30 cellular contexts compared by ENCODE assay signal in genomic region chr14:75471059-75471458, GRCh38. TPM values are rescaled to one million over a fixed set of nuclear protein-coding genes. Genes with fewer than 3 reads are reported as not detected.
DNase-seq lines count a peak whose midpoint lies in the region; ATAC-seq, FAIRE-seq and TF ChIP-seq lines count a peak whose summit lies in the region.
"Had no signal": no experiment of that assay in that cellular context is flagged by ENCODE, and none has a peak within 500 bp of the region (broad histone marks: within the 10 kb centered on the region; RNA-seq: fewer than 3 reads in every experiment).

No MANE protein-coding gene starts in this region.

- H3K4me1 ChIP-seq in breast epithelium, result no peaks in the 10 kb centered on the region
- peaks cover 3 to 53% (median 12%) of the 10 kb centered on the region in 3 donors for H3K4me1 ChIP-seq in gastroesophageal sphincter
- H3K4me1 ChIP-seq in gastrocnemius medialis, result peaks cover 17 to 19% of the 10 kb centered on the region in 2 donors
- H3K4me1 ChIP-seq in neural progenitor cell, result no peaks in the 10 kb centered on the region

- peak overlapping the region; percentile 33 to 66 for H3K27ac ChIP-seq in breast epithelium
- peak overlapping the region in 3 of 4 donors; percentile 71 to 83 (median 77) for H3K27ac ChIP-seq in gastroesophageal sphincter
- H3K27ac ChIP-seq in gastrocnemius medialis, result peak overlapping the region; percentile 31 to 87 (median 59)
- no peak overlapping the region for H3K27ac ChIP-seq in neural progenitor cell
- H3K27ac ChIP-seq: parathyroid adenoma, right atrium auricular region had no signal

- H3K27me3 ChIP-seq in breast epithelium (no peaks in the 10 kb centered on the region), gastroesophageal sphincter (no peaks in the 10 kb centered on the region), gastrocnemius medialis (no peaks in the 10 kb centered on the region), neural progenitor cell (no peaks in the 10 kb centered on the region)
- H3K27me3 ChIP-seq: right atrium auricular region had no signal

- ATAC-seq in gastroesophageal sphincter, result no peak
- peak in 1 of 2 donors; percentile 64 for ATAC-seq in gastrocnemius medialis
- no peak for ATAC-seq in stimulated activated naive CD8-positive, alpha-beta T cell treated with anti-CD3 and anti-CD28 coated beads, Interleukin-15, Interleukin-2, amounts not matched to agents 100 U/mL and 50 U/mL, for 24 hours
- ATAC-seq: esophagus mucosa, PC-3 had no signal

- no peaks in the 10 kb centered on the region for H3K27me3 Mint-ChIP-seq in MCF 10A (ENCODE audit: insufficient read depth, unreplicated experiment)
- peaks cover 6% of the 10 kb centered on the region for H3K27me3 Mint-ChIP-seq in neural progenitor cell (ENCODE audit: insufficient read depth, low read depth)
- H3K27me3 Mint-ChIP-seq: CD4-positive, CD25-positive, alpha-beta regulatory T cell; dendritic cell treated with granulocyte-macrophage colony-stimulating factor and Interleukin-4, amounts not matched to agents 40 ng/mL and 50 ng/mL, for 4 days; IgD-negative memory B cell had no signal

- H3K4me3 ChIP-seq in breast epithelium, result no peak overlapping the region
- H3K4me3 ChIP-seq in gastroesophageal sphincter, result no peak overlapping the region
- H3K4me3 ChIP-seq in gastrocnemius medialis, result no peak overlapping the region
- H3K4me3 ChIP-seq in neural progenitor cell, result no peak overlapping the region
- H3K4me3 ChIP-seq: lower lobe of right lung, right atrium auricular region had no signal

- TF ChIP-seq EP300 in gastroesophageal sphincter (IDR thresholded peaks at IDR 0.05), result no peak

- H3K9me3 Mint-ChIP-seq in MCF 10A (ENCODE audit: unreplicated experiment) (no peaks in the 10 kb centered on the region), neural progenitor cell (no peaks in the 10 kb centered on the region)
- H3K9me3 Mint-ChIP-seq: dendritic cell treated with granulocyte-macrophage colony-stimulating factor and Interleukin-4, amounts not matched to agents 40 ng/mL and 50 ng/mL, for 4 days; IgD-negative memory B cell had no signal

- POLR2A ChIA-PET in MCF 10A (lab: Yijun Ruan, JAX), result no interaction called here

- H3K4me3 Mint-ChIP-seq in MCF 10A (ENCODE audit: unreplicated experiment) (no peak overlapping the region), neural progenitor cell (no peak overlapping the region)
- H3K4me3 Mint-ChIP-seq: CD4-positive, CD25-positive, alpha-beta regulatory T cell; dendritic cell treated with granulocyte-macrophage colony-stimulating factor and Interleukin-4, amounts not matched to agents 40 ng/mL and 50 ng/mL, for 4 days had no signal

- in situ Hi-C loops in gastrocnemius medialis (cut with MboI; ENCODE audit: low sequenced_read_pairs in 4 of 4), result no loop called here

- H3K79me2 ChIP-seq in neural progenitor cell (ENCODE audit: low read depth), result no peaks in the 10 kb centered on the region
- H3K79me2 ChIP-seq: parathyroid adenoma had no signal

- H3K27ac Mint-ChIP-seq in MCF 10A (ENCODE audit: low read depth, unreplicated experiment), result no peak overlapping the region
- no peak overlapping the region for H3K27ac Mint-ChIP-seq in neural progenitor cell
- H3K27ac Mint-ChIP-seq: CD4-positive, CD25-positive, alpha-beta regulatory T cell; dendritic cell treated with granulocyte-macrophage colony-stimulating factor and Interleukin-4, amounts not matched to agents 40 ng/mL and 50 ng/mL, for 4 days had no signal

- H3K4me1 Mint-ChIP-seq in MCF 10A (ENCODE audit: insufficient read depth, unreplicated experiment) (no peaks in the 10 kb centered on the region), neural progenitor cell (peaks cover under 1% of the 10 kb centered on the region)
- H3K4me1 Mint-ChIP-seq: CD4-positive, CD25-positive, alpha-beta regulatory T cell had no signal

- H3K9me3 ChIP-seq in breast epithelium, result no peaks in the 10 kb centered on the region
- no peaks in the 10 kb centered on the region for H3K9me3 ChIP-seq in gastroesophageal sphincter
- no peaks in the 10 kb centered on the region for H3K9me3 ChIP-seq in gastrocnemius medialis
- no peaks in the 10 kb centered on the region for H3K9me3 ChIP-seq in neural progenitor cell (ENCODE audit: low read depth)
- H3K9me3 ChIP-seq: lower lobe of right lung, right atrium auricular region had no signal

- no peak overlapping the region for H2AFZ ChIP-seq in neural progenitor cell (replicated peaks)
- H2AFZ ChIP-seq: parathyroid adenoma had no signal

- TF ChIP-seq CTCF in breast epithelium (IDR thresholded peaks at IDR 0.05) (no peak), MCF 10A (IDR thresholded peaks at IDR 0.05; ENCODE audit: unreplicated experiment) (no peak), gastroesophageal sphincter (IDR thresholded peaks at IDR 0.05) (no peak), gastrocnemius medialis (IDR thresholded peaks at IDR 0.05 in 4 of 5, conservative IDR thresholded peaks at IDR 0.05 in 1 of 5) (no peak), neural progenitor cell (IDR thresholded peaks at IDR 0.05) (no peak)

- FAIRE-seq in GM12892 (lab: Jason Lieb, UNC), result no peak

- no peak overlapping the region for H3K4me2 ChIP-seq in neural progenitor cell

- no peak overlapping the region for H3K9ac ChIP-seq in neural progenitor cell
- H3K9ac ChIP-seq: parathyroid adenoma had no signal

- H4K20me1 ChIP-seq in neural progenitor cell (ENCODE audit: low read depth), result no peaks in the 10 kb centered on the region

- H3F3A ChIP-seq in neural progenitor cell (ENCODE audit: low read depth), result no peaks in the 10 kb centered on the region

- no CpG with 5 or more reads among the region's 5 CpGs for WGBS in gastroesophageal sphincter (ENCODE audit: low coverage in 1 of 2), 2 donors

- no TSS peak for BruUV-seq in MCF 10A (replicated peaks; lab: Mats Ljungman, UMichigan)

- DNase-seq in breast epithelium (ENCODE audit: low spot score in 2 of 2), result no peak
- DNase-seq in MCF 10A (ENCODE audit: unreplicated experiment), result no peak
- DNase-seq in gastrocnemius medialis, result peak in 1 of 2 donors; percentile 60
- DNase-seq in GM12892 (ENCODE audit: insufficient read length), result no peak
- no peak for DNase-seq in NCI-H526 treated with DMSO at 0.1 percent for 48 hours (lab: John Stamatoyannopoulos, UW)
- no peak for DNase-seq in stimulated activated naive CD8-positive, alpha-beta T cell treated with anti-CD3 and anti-CD28 coated beads, Interleukin-15, Interleukin-2, amounts not matched to agents 100 U/mL and 50 U/mL, for 24 hours
- no peak for DNase-seq in neural progenitor cell (ENCODE audit: low spot score)
- DNase-seq: activated CD4-positive, alpha-beta T cell treated with anti-CD3 and anti-CD28 coated beads, Interleukin-2, amount 50 U/mL, for 48 hours; activated CD4-positive, CD25-positive, alpha-beta regulatory T cell treated with anti-CD3 and anti-CD28 coated beads, Interleukin-2, amount 50 U/mL, for 72 hours; activated naive CD4-positive, alpha-beta T cell; activated T-cell treated with anti-CD3 and anti-CD28 coated beads, Interleukin-2, amount 50 U/mL, for 48 hours; caudate nucleus; CD4-positive, CD25-positive, alpha-beta regulatory T cell; foreskin melanocyte; lower lobe of right lung; NCI-H1694; NCI-H446 treated with DMSO at 0.1 percent for 48 hours; PC-3; stimulated activated CD4-positive, alpha-beta T cell treated with anti-CD3 and anti-CD28 coated beads, Interleukin-2, amount 100 ng/mL, for 24 hours; T-helper 1 cell had no signal

- CTCF ChIA-PET in MCF 10A (lab: Yijun Ruan, JAX), result interaction anchor here (0.5 to 2.0 kb wide), 2 partner anchors 164 to 404 kb away, joined by 3 to 8 read pairs; no protein-coding TSS in a partner anchor

- H3K36me3 Mint-ChIP-seq in MCF 10A (ENCODE audit: insufficient read depth, unreplicated experiment) (peaks cover 71% of the 10 kb centered on the region), neural progenitor cell (no peaks in the 10 kb centered on the region)
- H3K36me3 Mint-ChIP-seq: CD4-positive, CD25-positive, alpha-beta regulatory T cell had no signal

- no peaks in the 10 kb centered on the region for H3K36me3 ChIP-seq in breast epithelium
- peaks cover 0 to 72% of the 10 kb centered on the region in 2 donors for H3K36me3 ChIP-seq in gastroesophageal sphincter
- H3K36me3 ChIP-seq in gastrocnemius medialis, result peaks cover 0 to 46% of the 10 kb centered on the region in 2 donors
- no peaks in the 10 kb centered on the region for H3K36me3 ChIP-seq in neural progenitor cell

- intact Hi-C loops in breast epithelium (cut with DNase I; ENCODE audit: low total_unique reads) (no loop called here), MCF 10A (cut with micrococcal nuclease) (no loop called here), gastrocnemius medialis (cut with DNase I; ENCODE audit: low total_unique reads) (no loop called here)

- TF ChIP-seq POLR2A in breast epithelium (IDR thresholded peaks at IDR 0.05) (no peak), gastroesophageal sphincter (IDR thresholded peaks at IDR 0.05) (no peak), gastrocnemius medialis (IDR thresholded peaks at IDR 0.05) (no peak), GM12892 (IDR thresholded peaks at IDR 0.05; ENCODE audit: low read depth, low read length) (no peak)

RNA-seq across cellular contexts. Expression of gene JDP2, which starts 43.2 kb away (rescaled TPM):
- total RNA-seq in breast epithelium (100 to 1,000 TPM in 1 of 3 donors, 10 to 100 TPM in 2; 35.7 to 153 (median 58.3) TPM), MCF 10A (2022) (38.9 and 45.3 TPM in 2 replicates), gastroesophageal sphincter (10 to 100 TPM; 55.6 to 90.0 (median 70.8) TPM), gastrocnemius medialis (10 to 100 TPM; 17.3 to 80.2 (median 31.7) TPM), neural progenitor cell (ENCODE audit: low replicate concordance) (2.5 and 8.4 TPM in 2 replicates)
- polyA plus RNA-seq in GM12892 (2012; ENCODE audit: missing spikeins), result 14.7 TPM

RNA-seq across cellular contexts. Expression of gene BATF, which starts 51.2 kb away (rescaled TPM):
- total RNA-seq in breast epithelium (10 to 100 TPM; 15.7 to 43.6 (median 34.7) TPM), MCF 10A (2022) (not detected in 2 replicates), gastroesophageal sphincter (10 to 100 TPM in 1 of 4 donors, 1 to 10 TPM in 3; 2.6 to 16.8 (median 3.2) TPM), gastrocnemius medialis (1 to 10 TPM in 2 of 4 donors, under 1 TPM in 2; 0.36 to 5.2 (median 1.1) TPM), neural progenitor cell (ENCODE audit: low replicate concordance) (not detected in 2 replicates)
- polyA plus RNA-seq in GM12892 (2012; ENCODE audit: missing spikeins), result 72.4 TPM
- total RNA-seq: A172, H4, kidney epithelial cell, PC-3 had no signal
- polyA plus RNA-seq: neural cell had no signal
